Comparison of ENCODE assay signal across 32 cellular contexts in genomic region chr7:130361681-130362080, GRCh38. TPM values are rescaled to one million over a fixed set of nuclear protein-coding genes. Genes with fewer than 3 reads are reported as not detected.
"Had no signal": no experiment of that assay in that cellular context is flagged by ENCODE, and none has a peak within 500 bp of the region (broad histone marks: within the 10 kb centered on the region; RNA-seq: fewer than 3 reads in every experiment).

No MANE protein-coding gene starts in this region.

- DNase-seq: activated B cell treated with CpG ODN at 0.5 μM for 24 hours; activated CD4-positive, alpha-beta memory T cell treated with anti-CD3 and anti-CD28 coated beads, Interleukin-2, amount 10 ng/mL, durations not matched to agents 7 days and 5 days; activated CD4-positive, alpha-beta T cell treated with anti-CD3 and anti-CD28 coated beads for 48 hours; activated CD4-positive, CD25-positive, alpha-beta regulatory T cell treated with anti-CD3 and anti-CD28 coated beads, Interleukin-2, amount 50 U/mL, for 72 hours; activated CD8-positive, alpha-beta memory T cell treated with anti-CD3 and anti-CD28 coated beads for 24 hours; activated CD8-positive, alpha-beta memory T cell treated with anti-CD3 and anti-CD28 coated beads, Interleukin-2, amount 10 ng/mL, durations not matched to agents 7 days and 5 days; activated CD8-positive, alpha-beta memory T cell treated with anti-CD3 and anti-CD28 coated beads, Interleukin-2, amount 50 U/mL, for 48 hours; activated gamma-delta T cell; activated naive CD4-positive, alpha-beta T cell treated with Interleukin-2 at 50 U/mL for 16 hours; activated naive CD8-positive, alpha-beta T cell treated with anti-CD3 and anti-CD28 coated beads, Interleukin-2, amount 10 ng/mL, durations not matched to agents 7 days and 5 days; activated T-cell treated with anti-CD3 and anti-CD28 coated beads, Interleukin-2, amount 50 U/mL, for 48 hours; amygdala; Karpas-422; KBM-7; NCI-H1105; NCI-H1417 treated with DMSO at 0.1 percent for 48 hours; NCI-H187 treated with DMSO at 0.1 percent for 48 hours; NCI-H2081; NCI-H345; NCI-H524 treated with DMSO at 0.1 percent for 48 hours; PC-9; Right ventricle myocardium superior; SW 1271; T-helper 1 cell; T-helper 2 cell; T-helper 9 cell had no signal

- H3K4me3 ChIP-seq: ascending aorta, cardiac muscle cell, PC-9 had no signal

- H3K36me3 Mint-ChIP-seq: activated CD8-positive, alpha-beta memory T cell treated with anti-CD3 and anti-CD28 coated beads, Interleukin-2, amount 10 ng/mL, durations not matched to agents 7 days and 5 days had no signal

- H3K4me2 ChIP-seq: PC-9 had no signal

- H3K4me1 Mint-ChIP-seq: activated B cell treated with CpG ODN at 0.5 μM for 24 hours; activated naive CD4-positive, alpha-beta T cell treated with anti-CD3 and anti-CD28 coated beads, Interleukin-2, amount 50 U/mL, for 24 hours had no signal

- H3K27me3 ChIP-seq: ascending aorta, cardiac muscle cell had no signal

- ATAC-seq: activated CD8-positive, alpha-beta memory T cell treated with anti-CD3 and anti-CD28 coated beads, Interleukin-2, amount 10 ng/mL, durations not matched to agents 7 days and 5 days had no signal

- H3K27ac Mint-ChIP-seq: activated B cell treated with CpG ODN at 0.5 μM for 24 hours; activated CD4-positive, alpha-beta memory T cell treated with anti-CD3 and anti-CD28 coated beads, Interleukin-2, amount 10 ng/mL, durations not matched to agents 7 days and 5 days; activated CD8-positive, alpha-beta memory T cell treated with anti-CD3 and anti-CD28 coated beads, Interleukin-2, amount 10 ng/mL, durations not matched to agents 7 days and 5 days; activated naive CD4-positive, alpha-beta T cell treated with anti-CD3 and anti-CD28 coated beads, Interleukin-2, amount 50 U/mL, for 24 hours; activated naive CD8-positive, alpha-beta T cell treated with anti-CD3 and anti-CD28 coated beads, Interleukin-2, amount 10 ng/mL, durations not matched to agents 7 days and 5 days had no signal

- H3K4me3 Mint-ChIP-seq: activated B cell treated with CpG ODN at 0.5 μM for 24 hours; activated CD4-positive, alpha-beta memory T cell treated with anti-CD3 and anti-CD28 coated beads, Interleukin-2, amount 10 ng/mL, durations not matched to agents 7 days and 5 days; activated CD8-positive, alpha-beta memory T cell treated with anti-CD3 and anti-CD28 coated beads, Interleukin-2, amount 10 ng/mL, durations not matched to agents 7 days and 5 days; activated naive CD4-positive, alpha-beta T cell treated with anti-CD3 and anti-CD28 coated beads, Interleukin-2, amount 50 U/mL, for 24 hours; activated naive CD8-positive, alpha-beta T cell treated with anti-CD3 and anti-CD28 coated beads, Interleukin-2, amount 10 ng/mL, durations not matched to agents 7 days and 5 days had no signal

- H3K27ac ChIP-seq: ascending aorta, cardiac muscle cell, PC-9, VCaP had no signal

- H3K36me3 ChIP-seq: ascending aorta, cardiac muscle cell had no signal

- H3K27me3 Mint-ChIP-seq: activated B cell treated with CpG ODN at 0.5 μM for 24 hours; activated CD4-positive, alpha-beta memory T cell treated with anti-CD3 and anti-CD28 coated beads, Interleukin-2, amount 10 ng/mL, durations not matched to agents 7 days and 5 days; activated CD8-positive, alpha-beta memory T cell treated with anti-CD3 and anti-CD28 coated beads, Interleukin-2, amount 10 ng/mL, durations not matched to agents 7 days and 5 days; activated naive CD4-positive, alpha-beta T cell treated with anti-CD3 and anti-CD28 coated beads, Interleukin-2, amount 50 U/mL, for 24 hours; activated naive CD8-positive, alpha-beta T cell treated with anti-CD3 and anti-CD28 coated beads, Interleukin-2, amount 10 ng/mL, durations not matched to agents 7 days and 5 days had no signal

- H2AFZ ChIP-seq: PC-9 had no signal

RNA-seq across cellular contexts. Expression of gene CPA5, which starts 17.1 kb away (rescaled TPM):
- total RNA-seq: activated B cell treated with CpG ODN at 0.5 μM for 24 hours; activated CD4-positive, alpha-beta memory T cell treated with anti-CD3 and anti-CD28 coated beads, Interleukin-2, amount 10 ng/mL, durations not matched to agents 7 days and 5 days; ascending aorta; cardiac muscle cell; NCI-H460; PC-9; Right ventricle myocardium superior had no signal

RNA-seq across cellular contexts. Expression of gene CPA1, which starts 18.6 kb away (rescaled TPM):
- total RNA-seq: activated B cell treated with CpG ODN at 0.5 μM for 24 hours; activated CD4-positive, alpha-beta memory T cell treated with anti-CD3 and anti-CD28 coated beads, Interleukin-2, amount 10 ng/mL, durations not matched to agents 7 days and 5 days; activated CD8-positive, alpha-beta memory T cell treated with anti-CD3 and anti-CD28 coated beads, Interleukin-2, amount 10 ng/mL, durations not matched to agents 7 days and 5 days; activated naive CD8-positive, alpha-beta T cell treated with anti-CD3 and anti-CD28 coated beads, Interleukin-2, amount 10 ng/mL, durations not matched to agents 7 days and 5 days; ascending aorta; MCF 10A; NCI-H460; PC-9; Right ventricle myocardium superior had no signal
